In the genomic region with DNA sequence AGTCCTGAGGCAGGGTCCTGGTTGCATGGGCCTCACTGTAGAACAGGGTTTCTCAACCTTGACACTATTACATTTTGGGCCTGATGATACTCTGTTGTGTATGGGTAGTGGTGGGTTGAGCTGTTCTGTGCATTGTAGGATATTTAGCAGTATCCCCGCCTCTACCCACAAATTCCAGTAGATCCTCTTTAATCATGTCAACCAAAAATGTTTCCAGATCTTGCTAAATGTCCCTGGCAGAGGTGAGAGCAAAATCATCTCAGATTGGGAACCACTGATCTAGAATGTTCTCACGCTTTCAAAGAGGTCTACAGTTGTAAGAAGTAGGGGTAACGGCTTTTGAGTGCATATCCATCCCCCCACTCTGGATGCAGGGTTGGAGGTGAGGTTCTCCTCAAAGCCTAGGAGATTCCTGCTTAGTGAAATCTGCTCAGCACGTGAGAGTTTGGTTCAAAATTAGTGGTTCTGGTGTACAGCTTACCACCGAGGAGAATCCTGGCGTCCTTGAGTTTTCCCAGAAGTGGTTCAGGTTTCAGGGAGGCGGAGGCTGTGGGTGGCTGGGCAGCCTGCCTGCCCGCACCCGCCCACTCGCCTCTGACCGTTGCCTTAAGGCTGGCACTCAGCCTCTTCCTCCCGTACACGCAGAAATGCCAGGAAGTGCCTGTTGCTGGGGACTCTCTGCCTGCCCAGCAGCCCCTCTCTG, we compare ENCODE assay signal across 9 cellular contexts.
A peak's percentile ranks its signal among the peaks of the same experiment; 100 is the strongest.
DNase-seq lines count a peak whose midpoint lies in the region; ATAC-seq lines count a peak whose summit lies in the region.
"Had no signal": no experiment of that assay in that cellular context is flagged by ENCODE, and none has a peak within 500 bp of the region (broad histone marks: within the 10 kb centered on the region; RNA-seq: fewer than 3 reads in every experiment).

No MANE protein-coding gene starts in this region.

- H3K36me3 ChIP-seq in endocrine pancreas (ENCODE audit: control insufficient read depth, insufficient read depth, low read length), result no peaks in the 10 kb centered on the region
- no peaks in the 10 kb centered on the region for H3K36me3 ChIP-seq in mucosa of stomach (ENCODE audit: control insufficient read depth, insufficient read depth, low read length)

- H3K4me1 ChIP-seq in endocrine pancreas (ENCODE audit: control insufficient read depth, insufficient read depth, low read length) (peaks cover 4% of the 10 kb centered on the region), mucosa of stomach (ENCODE audit: control insufficient read depth, insufficient read depth, low read length) (peaks cover 32% of the 10 kb centered on the region)

- H3K27me3 ChIP-seq in endocrine pancreas (ENCODE audit: control insufficient read depth, insufficient read depth, low read length) (no peaks in the 10 kb centered on the region), mucosa of stomach (ENCODE audit: control insufficient read depth, insufficient read depth, low read length) (no peaks in the 10 kb centered on the region)

- peak overlapping the region; percentile 35 for H3K9ac ChIP-seq in endocrine pancreas (ENCODE audit: control insufficient read depth, insufficient read depth, low read length)
- peak overlapping the region; percentile 8 for H3K9ac ChIP-seq in mucosa of stomach (ENCODE audit: low read length)

- H3K4me3 ChIP-seq in endocrine pancreas (ENCODE audit: control insufficient read depth, insufficient read depth, low read length) (no peak overlapping the region), mucosa of stomach (ENCODE audit: low read length) (no peak overlapping the region)

- H3K9me3 ChIP-seq in endocrine pancreas (ENCODE audit: control insufficient read depth, low read length) (no peaks in the 10 kb centered on the region), mucosa of stomach (ENCODE audit: control insufficient read depth, low read length) (no peaks in the 10 kb centered on the region)

- DNase-seq in AG08395 (ENCODE audit: low spot score) (peak; percentile 77), NCI-H2196 (lab: John Stamatoyannopoulos, UW; ENCODE audit: unreplicated experiment) (peak; percentile 56), GM03348 (ENCODE audit: low spot score) (no peak), HuH-7 (ENCODE audit: low spot score) (no peak)
- DNase-seq: activated CD4-positive, alpha-beta T cell treated with anti-CD3 and anti-CD28 coated beads for 48 hours had no signal

- ATAC-seq in GM21717 (IDR thresholded peaks at IDR 0.05; ENCODE audit: unreplicated experiment), result no peak
- ATAC-seq in HG03571 (IDR thresholded peaks at IDR 0.05; ENCODE audit: unreplicated experiment), result no peak

Comparison
In these comparisons a context has a peak if more than half of its experiments do, and no peak if none do; other contexts are left out.
1. DNase-seq: peak in AG08395 (single experiment) and NCI-H2196 (single experiment); none in GM03348 (single experiment) and HuH-7 (single experiment).